In genomic region chr19:53158119-53158656, GRCh38 we compare ENCODE assay signal across 8 cellular contexts. TPM values are rescaled to one million over a fixed set of nuclear protein-coding genes. Genes with fewer than 3 reads are reported as not detected.
DNase-seq lines count a peak whose midpoint lies in the region; ATAC-seq, FAIRE-seq and TF ChIP-seq lines count a peak whose summit lies in the region.

No MANE protein-coding gene starts in this region.

- H3K27ac ChIP-seq in kidney (ENCODE audit: low read depth in 2 of 2, low read length in 2 of 2): peak overlapping the region in 1 of 2 donors; percentile 4

- H3K27ac Mint-ChIP-seq in T-helper 1 cell treated with Interleukin-12 subunit alpha and Interleukin-12 subunit beta and Interleukin-4 antibody, amounts not matched to agents 30 μg/mL and 1 μg/mL, for 36 hours: peak overlapping the region; percentile 72
- peak overlapping the region; percentile 76 for H3K27ac Mint-ChIP-seq in central memory CD8-positive, alpha-beta T cell (ENCODE audit: low read depth)

- H3K4me1 Mint-ChIP-seq in T-helper 1 cell treated with Interleukin-12 subunit alpha and Interleukin-12 subunit beta and Interleukin-4 antibody, amounts not matched to agents 30 μg/mL and 1 μg/mL, for 36 hours (ENCODE audit: low read depth): peaks cover 10% of the 10 kb centered on the region
- peaks cover 11% of the 10 kb centered on the region for H3K4me1 Mint-ChIP-seq in central memory CD8-positive, alpha-beta T cell

- peak; percentile 27 for ATAC-seq in central memory CD8-positive, alpha-beta T cell (replicated peaks; ENCODE audit: extremely low read depth, poor library complexity, severe bottlenecking)
- ATAC-seq in HG03378 (IDR thresholded peaks at IDR 0.05; ENCODE audit: unreplicated experiment) (no peak), GM21390 (IDR thresholded peaks at IDR 0.05; ENCODE audit: unreplicated experiment) (no peak)

- H3K36me3 Mint-ChIP-seq in T-helper 1 cell treated with Interleukin-12 subunit alpha and Interleukin-12 subunit beta and Interleukin-4 antibody, amounts not matched to agents 30 μg/mL and 1 μg/mL, for 36 hours (ENCODE audit: low read depth): peaks cover 30% of the 10 kb centered on the region
- peaks cover 15% of the 10 kb centered on the region for H3K36me3 Mint-ChIP-seq in central memory CD8-positive, alpha-beta T cell (ENCODE audit: insufficient read depth)

- no peak for DNase-seq in central memory CD8-positive, alpha-beta T cell (ENCODE audit: low spot score in 2 of 2)
- DNase-seq in kidney (peak; percentile 81), NOMO-1 treated with dmso at 0.1 percent for 144 hours (lab: John Stamatoyannopoulos, UW; ENCODE audit: unreplicated experiment) (no peak)
- DNase-seq in stimulated activated CD4-positive, alpha-beta T cell treated with anti-CD3 and anti-CD28 coated beads, Interleukin-12 subunit alpha, Interleukin-12 subunit beta, amount 100 ng/mL, for 24 hours (ENCODE audit: low read depth in 2 of 2): peak; percentile 10 to 17

- H3K4me1 ChIP-seq in kidney (ENCODE audit: control insufficient read depth in 1 of 2, insufficient read depth in 1 of 2, low read depth in 1 of 2, low read length in 2 of 2): peaks cover 6 to 8% of the 10 kb centered on the region in 2 donors

- FAIRE-seq in kidney (lab: Jason Lieb, UNC): no peak

- intact Hi-C loops in kidney (cut with DNase I): no loop called here

- H3K4me3 Mint-ChIP-seq in T-helper 1 cell treated with Interleukin-12 subunit alpha and Interleukin-12 subunit beta and Interleukin-4 antibody, amounts not matched to agents 30 μg/mL and 1 μg/mL, for 36 hours: peak overlapping the region; percentile 80
- peak overlapping the region; percentile 62 for H3K4me3 Mint-ChIP-seq in central memory CD8-positive, alpha-beta T cell

- no peaks in the 10 kb centered on the region for H3K27me3 Mint-ChIP-seq in T-helper 1 cell treated with Interleukin-12 subunit alpha and Interleukin-12 subunit beta and Interleukin-4 antibody, amounts not matched to agents 30 μg/mL and 1 μg/mL, for 36 hours (ENCODE audit: low read depth)
- no peaks in the 10 kb centered on the region for H3K27me3 Mint-ChIP-seq in central memory CD8-positive, alpha-beta T cell

- no peak for TF ChIP-seq CTCF in GM12875 (IDR thresholded peaks at IDR 0.05; ENCODE audit: borderline replicate concordance, insufficient read depth, low read depth, low read length)
- TF ChIP-seq CTCF in kidney (IDR thresholded peaks at IDR 0.05; ENCODE audit: borderline replicate concordance, extremely low read depth, insufficient read depth): no peak

- H3K9ac ChIP-seq in kidney (ENCODE audit: low read length in 2 of 2): peak overlapping the region; percentile 48 to 58

- no peaks in the 10 kb centered on the region for H3K36me3 ChIP-seq in kidney (ENCODE audit: control insufficient read depth in 1 of 2, insufficient read depth in 2 of 2, low read length in 2 of 2)

- peaks cover 58% of the 10 kb centered on the region for H3K9me3 Mint-ChIP-seq in T-helper 1 cell treated with Interleukin-12 subunit alpha and Interleukin-12 subunit beta and Interleukin-4 antibody, amounts not matched to agents 30 μg/mL and 1 μg/mL, for 36 hours
- peaks cover 29% of the 10 kb centered on the region for H3K9me3 Mint-ChIP-seq in central memory CD8-positive, alpha-beta T cell

- H3K9me3 ChIP-seq in kidney (ENCODE audit: control insufficient read depth in 1 of 2, low read length in 2 of 2): peaks cover 0 to 9% of the 10 kb centered on the region in 2 donors

- H3K4me3 ChIP-seq in GM12875 (ENCODE audit: low read depth, low read length) (peak overlapping the region; percentile 48), kidney (ENCODE audit: low read length in 2 of 2) (peak overlapping the region; percentile 64 to 82)

RNA-seq across cellular contexts. Expression of gene ZNF347, which starts 0.7 kb away (rescaled TPM):
- total RNA-seq in kidney: 17.6 TPM
- 2.3 TPM for polyA plus RNA-seq in kidney (ENCODE audit: insufficient read depth, low read depth, low replicate concordance)

RNA-seq across cellular contexts. Expression of gene ZNF415, which starts 25.5 kb away (rescaled TPM):
- 12.0 TPM for total RNA-seq in kidney
- 8.8 TPM for polyA plus RNA-seq in kidney (ENCODE audit: insufficient read depth, low read depth, low replicate concordance)

RNA-seq across cellular contexts. Expression of gene ZNF665, which starts 35.0 kb away (rescaled TPM):
- 5.4 TPM for total RNA-seq in kidney
- polyA plus RNA-seq in kidney (ENCODE audit: insufficient read depth, low read depth, low replicate concordance): 2.2 TPM

RNA-seq across cellular contexts. Expression of gene ZNF160, which starts 55.0 kb away (rescaled TPM):
- 38.2 TPM for total RNA-seq in kidney
- polyA plus RNA-seq in kidney (ENCODE audit: insufficient read depth, low read depth, low replicate concordance): 9.5 TPM

Comparison
In these comparisons a context has a peak if more than half of its experiments do, and no peak if none do; other contexts are left out.
1. DNase-seq: peak in kidney (single experiment) and stimulated activated CD4-positive, alpha-beta T cell treated with anti-CD3 and anti-CD28 coated beads, Interleukin-12 subunit alpha, Interleukin-12 subunit beta, amount 100 ng/mL, for 24 hours (2 of 2); none in central memory CD8-positive, alpha-beta T cell (0 of 2) and NOMO-1 treated with dmso at 0.1 percent for 144 hours (single experiment).